ENCODE assay signal across 8 cellular contexts in genomic region chr18:50819727-50820378, GRCh38. TPM values are rescaled to one million over a fixed set of nuclear protein-coding genes. Genes with fewer than 3 reads are reported as not detected.
DNase-seq lines count a peak whose midpoint lies in the region; ATAC-seq and TF ChIP-seq lines count a peak whose summit lies in the region.

Gene MRO, minus strand, starts transcription at chr18:50820016. Its CDS starts 10,616 bp downstream, at chr18:50809400.

- H3K4me3 ChIP-seq in GM08714 (ENCODE audit: low read length) (peak within 1 kb of the TSS; percentile 54; the same call in 1 of the 2 replicates), thoracic aorta (peak within 1 kb of the TSS; percentile 69)

- no peak within 1 kb of the TSS for H3K27ac Mint-ChIP-seq in activated naive CD4-positive, alpha-beta T cell treated with anti-CD3 and anti-CD28 coated beads, Interleukin-2, amount 10 ng/mL, durations not matched to agents 7 days and 5 days
- no peak within 1 kb of the TSS for H3K27ac Mint-ChIP-seq in osteocyte (ENCODE audit: unreplicated experiment)

- H3K36me3 ChIP-seq in thoracic aorta, result no peaks in the 10 kb centered on the region

- H3K27me3 ChIP-seq in thoracic aorta (replicated peaks; ENCODE audit: insufficient read depth), result no peaks in the 10 kb centered on the region

- H3K4me1 ChIP-seq in thoracic aorta (ENCODE audit: control insufficient read depth in 1 of 2, low read depth in 2 of 2), result peaks cover 0 to 8% of the 10 kb centered on the region in 2 donors

- peaks cover 17% of the 10 kb centered on the region for H3K27me3 Mint-ChIP-seq in activated naive CD4-positive, alpha-beta T cell treated with anti-CD3 and anti-CD28 coated beads, Interleukin-2, amount 10 ng/mL, durations not matched to agents 7 days and 5 days
- H3K27me3 Mint-ChIP-seq in osteocyte (ENCODE audit: unreplicated experiment), result peaks cover 13% of the 10 kb centered on the region

- CTCF ChIA-PET in activated naive CD4-positive, alpha-beta T cell treated with anti-CD3 and anti-CD28 coated beads, Interleukin-2, amount 10 ng/mL, durations not matched to agents 7 days and 5 days (lab: Charles Lee), result interaction anchor here (0.6 to 3.1 kb wide), 11 partner anchors 12 to 510 kb away, joined by 3 to 23 read pairs (median 4); partner anchors contain the start of gene ME2

- H3K27ac ChIP-seq in thoracic aorta, result peak within 1 kb of the TSS in 1 of 2 donors; percentile 28

- intact Hi-C loops in Right ventricle myocardium inferior (cut with DNase I), result loop anchor here (1.0 to 5.0 kb wide), 3 partner anchors 25 to 232 kb away; no protein-coding TSS in a partner anchor

- TF ChIP-seq CTCF in osteocyte (IDR thresholded peaks at IDR 0.05), result peak; percentile 96
- peak; percentile 79 for TF ChIP-seq CTCF in thoracic aorta (IDR thresholded peaks at IDR 0.05)

- ATAC-seq in HG02588 (IDR thresholded peaks at IDR 0.05; ENCODE audit: unreplicated experiment) (peak; percentile 90), Right ventricle myocardium inferior (peak; percentile 94), thoracic aorta (ENCODE audit: insufficient number of reproducible peaks, low FRiP score, low read depth) (peak; percentile 48)

- H3K9me3 ChIP-seq in thoracic aorta, result no peaks in the 10 kb centered on the region

- DNase-seq in NCI-H1048 (lab: John Stamatoyannopoulos, UW) (peak; percentile 73), SK-N-DZ (ENCODE audit: low spot score) (peak; percentile 80), Right ventricle myocardium inferior (ENCODE audit: missing footprints) (peak; percentile 95), osteocyte (ENCODE audit: extremely low spot score, unreplicated experiment) (peak; percentile 92), thoracic aorta (ENCODE audit: low spot score) (peak; percentile 28)
- peak; percentile 83 for DNase-seq in activated naive CD4-positive, alpha-beta T cell treated with anti-CD3 and anti-CD28 coated beads, Interleukin-2, amount 10 ng/mL, durations not matched to agents 7 days and 5 days

- H3K4me3 Mint-ChIP-seq in activated naive CD4-positive, alpha-beta T cell treated with anti-CD3 and anti-CD28 coated beads, Interleukin-2, amount 10 ng/mL, durations not matched to agents 7 days and 5 days, result no peak within 1 kb of the TSS
- H3K4me3 Mint-ChIP-seq in osteocyte (ENCODE audit: unreplicated experiment), result no peak within 1 kb of the TSS

- H3K9me3 Mint-ChIP-seq in activated naive CD4-positive, alpha-beta T cell treated with anti-CD3 and anti-CD28 coated beads, Interleukin-2, amount 10 ng/mL, durations not matched to agents 7 days and 5 days, result no peaks in the 10 kb centered on the region
- no peaks in the 10 kb centered on the region for H3K9me3 Mint-ChIP-seq in osteocyte (ENCODE audit: unreplicated experiment)

- H3K36me3 Mint-ChIP-seq in activated naive CD4-positive, alpha-beta T cell treated with anti-CD3 and anti-CD28 coated beads, Interleukin-2, amount 10 ng/mL, durations not matched to agents 7 days and 5 days, result no peaks in the 10 kb centered on the region
- H3K36me3 Mint-ChIP-seq in osteocyte (ENCODE audit: unreplicated experiment), result no peaks in the 10 kb centered on the region

- no peaks in the 10 kb centered on the region for H3K4me1 Mint-ChIP-seq in activated naive CD4-positive, alpha-beta T cell treated with anti-CD3 and anti-CD28 coated beads, Interleukin-2, amount 10 ng/mL, durations not matched to agents 7 days and 5 days
- H3K4me1 Mint-ChIP-seq in osteocyte (ENCODE audit: unreplicated experiment), result peaks cover 30% of the 10 kb centered on the region

RNA-seq across cellular contexts. Expression of gene MRO, which starts in this region (rescaled TPM):
- not detected in 2 replicates for polyA plus RNA-seq in SK-N-DZ (2014; cell fraction: cytosol; rRNA removed)
- polyA plus RNA-seq in SK-N-DZ (2014; cell fraction: nucleus; rRNA removed), result 0.09 TPM in 1 of 2 replicates, not detected in the other
- total RNA-seq in Right ventricle myocardium inferior (4.6 TPM), osteocyte (not detected in 2 replicates), thoracic aorta (1 to 10 TPM; 1.1 to 6.3 TPM)

Comparison
In these comparisons a context has a peak if more than half of its experiments do, and no peak if none do; other contexts are left out.
1. Peak in DNase-seq in osteocyte; RNA of the gene not detected or under 1 TPM.
2. DNase-seq: peak in every context shown above with its lines; median percentile 95 in Right ventricle myocardium inferior; 92 in osteocyte; 83 in activated naive CD4-positive, alpha-beta T cell treated with anti-CD3 and anti-CD28 coated beads, Interleukin-2, amount 10 ng/mL, durations not matched to agents 7 days and 5 days; 80 in SK-N-DZ; 73 in NCI-H1048; 28 in thoracic aorta.